1 cellular context compared by ENCODE assay signal in genomic region chr11:9758676-9759518, GRCh38.
TF ChIP-seq lines count a peak whose summit lies in the region.

No MANE protein-coding gene starts in this region.

TF ChIP-seq in K562, 482 proteins besides CTCF, POLR2A, EP300 and RAD21 (continued from another document and continues in another):
- TF ChIP-seq ZBTB43 (CRISPR knock-in tag; IDR thresholded peaks at IDR 0.05), result no peak
- no peak for TF ChIP-seq HIVEP1 (CRISPR knock-in tag; IDR thresholded peaks at IDR 0.05)
- peak; percentile 33 for TF ChIP-seq KDM5B (IDR thresholded peaks at IDR 0.05; ENCODE audit: insufficient replicate concordance, low read depth, low read length)
- no peak for TF ChIP-seq ZSCAN32 (CRISPR knock-in tag; IDR thresholded peaks at IDR 0.05)
- TF ChIP-seq PTRF (tag; IDR thresholded peaks at IDR 0.05), result no peak
- TF ChIP-seq SLC30A9 (CRISPR knock-in tag; IDR thresholded peaks at IDR 0.05), result no peak
- no peak for TF ChIP-seq ZNF23 (CRISPR knock-in tag; IDR thresholded peaks at IDR 0.05)
- no peak for TF ChIP-seq HDAC6 (IDR thresholded peaks at IDR 0.05; ENCODE audit: low read depth, low read length)
- no peak for TF ChIP-seq DEAF1 (CRISPR knock-in tag; IDR thresholded peaks at IDR 0.05)
- TF ChIP-seq PHB (CRISPR knock-in tag; IDR thresholded peaks at IDR 0.05), result no peak
- TF ChIP-seq GTF3C2 (IDR thresholded peaks at IDR 0.05; ENCODE audit: borderline replicate concordance, extremely low read depth, insufficient read length), result no peak
- no peak for TF ChIP-seq TAF9B (IDR thresholded peaks at IDR 0.05; ENCODE audit: partially characterized antibody)
- no peak for TF ChIP-seq SRSF3 (IDR thresholded peaks at IDR 0.05; ENCODE audit: insufficient read depth, low read length)
- no peak for TF ChIP-seq BCL6 (CRISPR knock-in tag; IDR thresholded peaks at IDR 0.05)
- no peak for TF ChIP-seq NFXL1 (CRISPR knock-in tag; IDR thresholded peaks at IDR 0.05)
- TF ChIP-seq ZNF143 (CRISPR knock-in tag; IDR thresholded peaks at IDR 0.05), result no peak
- TF ChIP-seq FOXK2 (conservative IDR thresholded peaks at IDR 0.05 in 1 of 2, IDR thresholded peaks at IDR 0.05 in 1 of 2; ENCODE audit: low read depth in 2 of 2), result no peak
- TF ChIP-seq BRD9 (IDR thresholded peaks at IDR 0.05; ENCODE audit: low read depth, partially characterized antibody), result no peak
- no peak for TF ChIP-seq RFX7 (CRISPR knock-in tag; IDR thresholded peaks at IDR 0.05)
- TF ChIP-seq SMAD1 (IDR thresholded peaks at IDR 0.05; ENCODE audit: low read depth, low read length, partially characterized antibody), result no peak
- no peak for TF ChIP-seq ZBTB2 (IDR thresholded peaks at IDR 0.05)
- TF ChIP-seq GTF2F1 (IDR thresholded peaks at IDR 0.05; ENCODE audit: low read depth, low read length), result no peak
- no peak for TF ChIP-seq FOXP1 (CRISPR knock-in tag; IDR thresholded peaks at IDR 0.05)
- no peak for TF ChIP-seq ZNF134 (CRISPR knock-in tag; conservative IDR thresholded peaks at IDR 0.05)
- no peak for TF ChIP-seq ZNF24 (IDR thresholded peaks at IDR 0.05)
- TF ChIP-seq TRIM28 (IDR thresholded peaks at IDR 0.05), result no peak
- TF ChIP-seq HOXB6 (CRISPR knock-in tag; IDR thresholded peaks at IDR 0.05; ENCODE audit: borderline replicate concordance), result no peak
- no peak for TF ChIP-seq ARID2 (IDR thresholded peaks at IDR 0.05)
- TF ChIP-seq HMGXB4 (CRISPR knock-in tag; IDR thresholded peaks at IDR 0.05), result no peak
- TF ChIP-seq ZNF12 (CRISPR knock-in tag; IDR thresholded peaks at IDR 0.05), result no peak
- TF ChIP-seq IRF1 (CRISPR knock-in tag; IDR thresholded peaks at IDR 0.05; ENCODE audit: borderline replicate concordance), result no peak
- peak; percentile 76; the same call in 1 of the 2 replicates for TF ChIP-seq CTBP1 (IDR thresholded peaks at IDR 0.05; ENCODE audit: borderline replicate concordance)
- TF ChIP-seq PYGO2 (tag; IDR thresholded peaks at IDR 0.05), result no peak
- TF ChIP-seq NCOA6 (IDR thresholded peaks at IDR 0.05), result peak; percentile 82
- TF ChIP-seq POLR2AphosphoS2 (IDR thresholded peaks at IDR 0.05; ENCODE audit: low read length), result no peak
- TF ChIP-seq POLR3G (IDR thresholded peaks at IDR 0.05; ENCODE audit: extremely low read depth, insufficient read length, insufficient replicate concordance), result no peak
- no peak for TF ChIP-seq SNIP1 (IDR thresholded peaks at IDR 0.05; ENCODE audit: low read depth)
- TF ChIP-seq SNAPC5 (CRISPR knock-in tag; IDR thresholded peaks at IDR 0.05), result no peak
- TF ChIP-seq ID3 (CRISPR knock-in tag; IDR thresholded peaks at IDR 0.05), result no peak
- no peak for TF ChIP-seq ID3 (tag; IDR thresholded peaks at IDR 0.05)
- TF ChIP-seq TFE3 (CRISPR knock-in tag; IDR thresholded peaks at IDR 0.05), result no peak
- TF ChIP-seq TBP (optimal IDR thresholded peaks at IDR 0.05; ENCODE audit: low read depth, low read length), result peak; percentile 12
- TF ChIP-seq MCM7 (IDR thresholded peaks at IDR 0.05), result no peak
- no peak for TF ChIP-seq KLF6 (CRISPR knock-in tag; IDR thresholded peaks at IDR 0.05; ENCODE audit: borderline replicate concordance)
- TF ChIP-seq ZNF77 (CRISPR knock-in tag; IDR thresholded peaks at IDR 0.05), result no peak
- no peak for TF ChIP-seq ZBTB40 (IDR thresholded peaks at IDR 0.05)
- no peak for TF ChIP-seq ZBTB40 (CRISPR knock-in tag; IDR thresholded peaks at IDR 0.05)
